10 cellular contexts compared by ENCODE assay signal in genomic region chrX:48677456-48678030, GRCh38. TPM values are rescaled to one million over a fixed set of nuclear protein-coding genes. Genes with fewer than 3 reads are reported as not detected.
DNase-seq lines count a peak whose midpoint lies in the region; ATAC-seq and TF ChIP-seq lines count a peak whose summit lies in the region.
"Had no signal": no experiment of that assay in that cellular context is flagged by ENCODE, and none has a peak within 500 bp of the region (broad histone marks: within the 10 kb centered on the region; RNA-seq: fewer than 3 reads in every experiment).

No MANE protein-coding gene starts in this region.

- no peak overlapping the region for H3K27ac ChIP-seq in MM.1S (ENCODE audit: low read length)
- no peak overlapping the region for H3K27ac ChIP-seq in vagina

- no peak overlapping the region for H3K9ac ChIP-seq in MM.1S (ENCODE audit: low read length)

- H3K36me3 ChIP-seq in Caco-2 (ENCODE audit: control insufficient read depth, insufficient read depth, low read length) (no peaks in the 10 kb centered on the region), MM.1S (replicated peaks; ENCODE audit: insufficient read depth, low read length) (no peaks in the 10 kb centered on the region), vagina (no peaks in the 10 kb centered on the region)

- H3K4me2 ChIP-seq in MM.1S (ENCODE audit: low read depth, low read length): peak overlapping the region; percentile 72

- intact Hi-C loops in Caco-2 (cut with micrococcal nuclease; ENCODE audit: unreplicated experiment): loop anchor here (2.0 kb wide), 3 partner anchors 19 to 241 kb away; partner anchors contain the start of genes PIM2 and SUV39H1
- intact Hi-C loops in vagina (cut with DNase I): no loop called here

- BruUV-seq in Caco-2 (replicated peaks; lab: Mats Ljungman, UMichigan): no TSS peak

- no peaks in the 10 kb centered on the region for H3K4me1 ChIP-seq in Caco-2
- no peaks in the 10 kb centered on the region for H3K4me1 ChIP-seq in MM.1S (ENCODE audit: low read length)
- H3K4me1 ChIP-seq in vagina: no peaks in the 10 kb centered on the region

- H3F3A ChIP-seq in MM.1S (ENCODE audit: insufficient read depth, low read length): no peaks in the 10 kb centered on the region

- TF ChIP-seq POLR2A in vagina (IDR thresholded peaks at IDR 0.05): no peak

- POLR2A ChIA-PET in Caco-2 (lab: Charles Lee): interaction anchor here (2.2 kb wide), 1 partner anchor 60 kb away, joined by 15 read pairs; no protein-coding TSS in a partner anchor

- H3K4me1 Mint-ChIP-seq in Caco-2 (ENCODE audit: low read depth, unreplicated experiment) (no peaks in the 10 kb centered on the region), endothelial cell (ENCODE audit: unreplicated experiment) (peaks cover 3% of the 10 kb centered on the region), osteocyte (ENCODE audit: unreplicated experiment) (peaks cover 11% of the 10 kb centered on the region)

- no peaks in the 10 kb centered on the region for H3K27me3 ChIP-seq in Caco-2 (replicated peaks; ENCODE audit: control insufficient read depth, insufficient read depth, low read length)
- H3K27me3 ChIP-seq in MM.1S (replicated peaks; ENCODE audit: insufficient read depth, low read length): no peaks in the 10 kb centered on the region
- H3K27me3 ChIP-seq in vagina: no peaks in the 10 kb centered on the region
- H3K27me3 ChIP-seq: SJSA1 had no signal

- H3K27me3 Mint-ChIP-seq in Caco-2 (ENCODE audit: insufficient read depth, unreplicated experiment) (no peaks in the 10 kb centered on the region), endothelial cell (ENCODE audit: unreplicated experiment) (no peaks in the 10 kb centered on the region), osteocyte (ENCODE audit: unreplicated experiment) (no peaks in the 10 kb centered on the region)

- H3K9me2 ChIP-seq in MM.1S (replicated peaks; ENCODE audit: insufficient read depth, low read length): no peaks in the 10 kb centered on the region

- TF ChIP-seq CTCF in Caco-2 (IDR thresholded peaks at IDR 0.05; ENCODE audit: insufficient read depth in 1 of 2, low read depth in 1 of 2, low read length in 1 of 2, severe bottlenecking in 1 of 2, unreplicated experiment in 1 of 2): no peak
- TF ChIP-seq CTCF in MM.1S (IDR thresholded peaks at IDR 0.05; ENCODE audit: low read length): no peak
- no peak for TF ChIP-seq CTCF in endothelial cell (IDR thresholded peaks at IDR 0.05; ENCODE audit: unreplicated experiment)
- TF ChIP-seq CTCF in osteocyte (IDR thresholded peaks at IDR 0.05): no peak
- TF ChIP-seq CTCF in vagina (IDR thresholded peaks at IDR 0.05): no peak

- no peaks in the 10 kb centered on the region for H3K9me3 ChIP-seq in Caco-2
- H3K9me3 ChIP-seq in MM.1S (replicated peaks; ENCODE audit: insufficient read depth, low read length): no peaks in the 10 kb centered on the region
- H3K9me3 ChIP-seq in vagina: no peaks in the 10 kb centered on the region
- H3K9me3 ChIP-seq: SJSA1 had no signal

- H4K20me1 ChIP-seq in MM.1S (ENCODE audit: insufficient read depth, low read length): no peaks in the 10 kb centered on the region

- CTCF ChIA-PET in Caco-2 (lab: Charles Lee): no interaction called here

- H3K27ac Mint-ChIP-seq in Caco-2 (ENCODE audit: unreplicated experiment) (peak overlapping the region; percentile 67), endothelial cell (ENCODE audit: unreplicated experiment) (no peak overlapping the region), osteocyte (ENCODE audit: unreplicated experiment) (no peak overlapping the region)

- no peaks in the 10 kb centered on the region for H3K36me3 Mint-ChIP-seq in Caco-2 (ENCODE audit: insufficient read depth, unreplicated experiment)
- no peaks in the 10 kb centered on the region for H3K36me3 Mint-ChIP-seq in endothelial cell (ENCODE audit: low read depth, unreplicated experiment)
- H3K36me3 Mint-ChIP-seq in osteocyte (ENCODE audit: unreplicated experiment): no peaks in the 10 kb centered on the region

- peak; percentile 32 to 48 for DNase-seq in Caco-2
- no peak for DNase-seq in MM.1S
- DNase-seq in endothelial cell (ENCODE audit: low spot score): no peak
- DNase-seq in osteocyte (ENCODE audit: extremely low spot score, unreplicated experiment): no peak
- DNase-seq in stimulated activated CD8-positive, alpha-beta memory T cell treated with anti-CD3 and anti-CD28 coated beads, Interleukin-4, amount 100 ng/mL, for 48 hours: no peak
- no peak for DNase-seq in OCI-M1 (lab: John Stamatoyannopoulos, UW)
- DNase-seq in vagina (ENCODE audit: extremely low spot score in 2 of 2): no peak

- peak overlapping the region; percentile 82 for H3K4me3 ChIP-seq in Caco-2 (ENCODE audit: low read depth, low read length)
- no peak overlapping the region for H3K4me3 ChIP-seq in MM.1S (ENCODE audit: low read length)
- H3K4me3 ChIP-seq in vagina: no peak overlapping the region

- H3K79me2 ChIP-seq in MM.1S (ENCODE audit: low read length): no peaks in the 10 kb centered on the region; the same call in 1 of the 2 replicates

- no peaks in the 10 kb centered on the region for H3K9me3 Mint-ChIP-seq in Caco-2 (ENCODE audit: unreplicated experiment)
- no peaks in the 10 kb centered on the region for H3K9me3 Mint-ChIP-seq in endothelial cell (ENCODE audit: unreplicated experiment)
- H3K9me3 Mint-ChIP-seq in osteocyte (ENCODE audit: unreplicated experiment): peaks cover 3% of the 10 kb centered on the region

- no peak overlapping the region for H2AFZ ChIP-seq in MM.1S (ENCODE audit: low read length)

- H3K4me3 Mint-ChIP-seq in Caco-2 (ENCODE audit: unreplicated experiment): peak overlapping the region; percentile 71
- peak overlapping the region; percentile 85 for H3K4me3 Mint-ChIP-seq in endothelial cell (ENCODE audit: unreplicated experiment)
- peak overlapping the region; percentile 85 for H3K4me3 Mint-ChIP-seq in osteocyte (ENCODE audit: unreplicated experiment)

- no peak for ATAC-seq in GM21423 (IDR thresholded peaks at IDR 0.05; ENCODE audit: unreplicated experiment)

RNA-seq across cellular contexts. Expression of gene WAS, which starts 6.1 kb away (rescaled TPM):
- total RNA-seq in Caco-2 (2022): 0.39 and 0.43 TPM in 2 replicates
- total RNA-seq in endothelial cell (ENCODE audit: unreplicated experiment): 2.7 TPM
- 0.19 and 0.39 TPM in 2 replicates for total RNA-seq in osteocyte
- 4.4 TPM for total RNA-seq in vagina
- total RNA-seq: bronchial epithelial cell, SJSA1 had no signal

RNA-seq across cellular contexts. Expression of gene SUV39H1, which starts 19.0 kb away (rescaled TPM):
- 13.9 and 15.8 TPM in 2 replicates for total RNA-seq in Caco-2 (2022)
- 6.8 TPM for total RNA-seq in endothelial cell (ENCODE audit: unreplicated experiment)
- total RNA-seq in osteocyte: 4.5 and 5.1 TPM in 2 replicates
- total RNA-seq in vagina: 2.2 TPM

Comparison
In these comparisons a context has a peak if more than half of its experiments do, and no peak if none do; other contexts are left out.
1. DNase-seq: peak in Caco-2 (2 of 2); none in MM.1S (single experiment), endothelial cell (single experiment), osteocyte (single experiment), stimulated activated CD8-positive, alpha-beta memory T cell treated with anti-CD3 and anti-CD28 coated beads, Interleukin-4, amount 100 ng/mL, for 48 hours (single experiment), OCI-M1 (single experiment) and vagina (0 of 2).
2. Peak in every context shown above with its lines, with median percentiles within 50 percentile points of each other: H3K4me3 Mint-ChIP-seq.